ENCODE assay signal across 1 cellular context in genomic region chr12:49567611-49568441, GRCh38.
A peak's percentile ranks its signal among the peaks of the same experiment; 100 is the strongest.
TF ChIP-seq lines count a peak whose summit lies in the region.

TSS of gene MCRS1 (minus strand) at chr12:49568142. CDS start at chr12:49566731, 1,411 bp downstream.

TF ChIP-seq in GM23338, 12 proteins besides CTCF, POLR2A, EP300 and RAD21 (continued from another document):
- TF ChIP-seq, protein P1, sequence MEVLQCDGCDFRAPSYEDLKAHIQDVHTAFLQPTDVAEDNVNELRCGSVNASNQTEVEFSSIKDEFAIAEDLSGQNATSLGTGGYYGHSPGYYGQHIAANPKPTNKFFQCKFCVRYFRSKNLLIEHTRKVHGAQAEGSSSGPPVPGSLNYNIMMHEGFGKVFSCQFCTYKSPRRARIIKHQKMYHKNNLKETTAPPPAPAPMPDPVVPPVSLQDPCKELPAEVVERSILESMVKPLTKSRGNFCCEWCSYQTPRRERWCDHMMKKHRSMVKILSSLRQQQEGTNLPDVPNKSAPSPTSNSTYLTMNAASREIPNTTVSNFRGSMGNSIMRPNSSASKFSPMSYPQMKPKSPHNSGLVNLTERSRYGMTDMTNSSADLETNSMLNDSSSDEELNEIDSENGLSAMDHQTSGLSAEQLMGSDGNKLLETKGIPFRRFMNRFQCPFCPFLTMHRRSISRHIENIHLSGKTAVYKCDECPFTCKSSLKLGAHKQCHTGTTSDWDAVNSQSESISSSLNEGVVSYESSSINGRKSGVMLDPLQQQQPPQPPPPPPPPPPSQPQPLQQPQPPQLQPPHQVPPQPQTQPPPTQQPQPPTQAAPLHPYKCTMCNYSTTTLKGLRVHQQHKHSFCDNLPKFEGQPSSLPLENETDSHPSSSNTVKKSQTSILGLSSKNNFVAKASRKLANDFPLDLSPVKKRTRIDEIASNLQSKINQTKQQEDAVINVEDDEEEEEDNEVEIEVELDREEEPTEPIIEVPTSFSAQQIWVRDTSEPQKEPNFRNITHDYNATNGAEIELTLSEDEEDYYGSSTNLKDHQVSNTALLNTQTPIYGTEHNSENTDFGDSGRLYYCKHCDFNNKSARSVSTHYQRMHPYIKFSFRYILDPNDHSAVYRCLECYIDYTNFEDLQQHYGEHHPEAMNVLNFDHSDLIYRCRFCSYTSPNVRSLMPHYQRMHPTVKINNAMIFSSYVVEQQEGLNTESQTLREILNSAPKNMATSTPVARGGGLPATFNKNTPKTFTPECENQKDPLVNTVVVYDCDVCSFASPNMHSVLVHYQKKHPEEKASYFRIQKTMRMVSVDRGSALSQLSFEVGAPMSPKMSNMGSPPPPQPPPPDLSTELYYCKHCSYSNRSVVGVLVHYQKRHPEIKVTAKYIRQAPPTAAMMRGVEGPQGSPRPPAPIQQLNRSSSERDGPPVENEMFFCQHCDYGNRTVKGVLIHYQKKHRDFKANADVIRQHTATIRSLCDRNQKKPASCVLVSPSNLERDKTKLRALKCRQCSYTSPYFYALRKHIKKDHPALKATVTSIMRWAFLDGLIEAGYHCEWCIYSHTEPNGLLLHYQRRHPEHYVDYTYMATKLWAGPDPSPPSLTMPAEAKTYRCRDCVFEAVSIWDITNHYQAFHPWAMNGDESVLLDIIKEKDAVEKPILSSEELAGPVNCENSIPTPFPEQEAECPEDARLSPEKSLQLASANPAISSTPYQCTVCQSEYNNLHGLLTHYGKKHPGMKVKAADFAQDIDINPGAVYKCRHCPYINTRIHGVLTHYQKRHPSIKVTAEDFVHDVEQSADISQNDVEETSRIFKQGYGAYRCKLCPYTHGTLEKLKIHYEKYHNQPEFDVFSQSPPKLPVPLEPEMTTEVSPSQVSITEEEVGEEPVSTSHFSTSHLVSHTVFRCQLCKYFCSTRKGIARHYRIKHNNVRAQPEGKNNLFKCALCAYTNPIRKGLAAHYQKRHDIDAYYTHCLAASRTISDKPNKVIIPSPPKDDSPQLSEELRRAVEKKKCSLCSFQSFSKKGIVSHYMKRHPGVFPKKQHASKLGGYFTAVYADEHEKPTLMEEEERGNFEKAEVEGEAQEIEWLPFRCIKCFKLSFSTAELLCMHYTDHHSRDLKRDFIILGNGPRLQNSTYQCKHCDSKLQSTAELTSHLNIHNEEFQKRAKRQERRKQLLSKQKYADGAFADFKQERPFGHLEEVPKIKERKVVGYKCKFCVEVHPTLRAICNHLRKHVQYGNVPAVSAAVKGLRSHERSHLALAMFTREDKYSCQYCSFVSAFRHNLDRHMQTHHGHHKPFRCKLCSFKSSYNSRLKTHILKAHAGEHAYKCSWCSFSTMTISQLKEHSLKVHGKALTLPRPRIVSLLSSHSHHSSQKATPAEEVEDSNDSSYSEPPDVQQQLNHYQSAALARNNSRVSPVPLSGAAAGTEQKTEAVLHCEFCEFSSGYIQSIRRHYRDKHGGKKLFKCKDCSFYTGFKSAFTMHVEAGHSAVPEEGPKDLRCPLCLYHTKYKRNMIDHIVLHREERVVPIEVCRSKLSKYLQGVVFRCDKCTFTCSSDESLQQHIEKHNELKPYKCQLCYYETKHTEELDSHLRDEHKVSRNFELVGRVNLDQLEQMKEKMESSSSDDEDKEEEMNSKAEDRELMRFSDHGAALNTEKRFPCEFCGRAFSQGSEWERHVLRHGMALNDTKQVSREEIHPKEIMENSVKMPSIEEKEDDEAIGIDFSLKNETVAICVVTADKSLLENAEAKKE (CRISPR knock-in tag; IDR thresholded peaks at IDR 0.05): no peak
- TF ChIP-seq CREB1 (CRISPR knock-in tag; IDR thresholded peaks at IDR 0.05; ENCODE audit: low read depth): peak; percentile 82
- peak; percentile 79; the same call in 1 of the 2 replicates for TF ChIP-seq POLR2AphosphoS5 (IDR thresholded peaks at IDR 0.05; ENCODE audit: low read depth)
- TF ChIP-seq STAT1 (IDR thresholded peaks at IDR 0.05; ENCODE audit: unreplicated experiment): no peak
- TF ChIP-seq, protein P2, sequence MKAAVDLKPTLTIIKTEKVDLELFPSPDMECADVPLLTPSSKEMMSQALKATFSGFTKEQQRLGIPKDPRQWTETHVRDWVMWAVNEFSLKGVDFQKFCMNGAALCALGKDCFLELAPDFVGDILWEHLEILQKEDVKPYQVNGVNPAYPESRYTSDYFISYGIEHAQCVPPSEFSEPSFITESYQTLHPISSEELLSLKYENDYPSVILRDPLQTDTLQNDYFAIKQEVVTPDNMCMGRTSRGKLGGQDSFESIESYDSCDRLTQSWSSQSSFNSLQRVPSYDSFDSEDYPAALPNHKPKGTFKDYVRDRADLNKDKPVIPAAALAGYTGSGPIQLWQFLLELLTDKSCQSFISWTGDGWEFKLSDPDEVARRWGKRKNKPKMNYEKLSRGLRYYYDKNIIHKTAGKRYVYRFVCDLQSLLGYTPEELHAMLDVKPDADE (IDR thresholded peaks at IDR 0.05): peak; percentile 77
- no peak for TF ChIP-seq ZNF331 (CRISPR knock-in tag; IDR thresholded peaks at IDR 0.05; ENCODE audit: low read depth)
- no peak for TF ChIP-seq EZH2 (IDR thresholded peaks at IDR 0.05; ENCODE audit: low read depth, unreplicated experiment)
- TF ChIP-seq JUNB (IDR thresholded peaks at IDR 0.05; ENCODE audit: unreplicated experiment): no peak
